28 cellular contexts compared by ENCODE assay signal in the genomic region with DNA sequence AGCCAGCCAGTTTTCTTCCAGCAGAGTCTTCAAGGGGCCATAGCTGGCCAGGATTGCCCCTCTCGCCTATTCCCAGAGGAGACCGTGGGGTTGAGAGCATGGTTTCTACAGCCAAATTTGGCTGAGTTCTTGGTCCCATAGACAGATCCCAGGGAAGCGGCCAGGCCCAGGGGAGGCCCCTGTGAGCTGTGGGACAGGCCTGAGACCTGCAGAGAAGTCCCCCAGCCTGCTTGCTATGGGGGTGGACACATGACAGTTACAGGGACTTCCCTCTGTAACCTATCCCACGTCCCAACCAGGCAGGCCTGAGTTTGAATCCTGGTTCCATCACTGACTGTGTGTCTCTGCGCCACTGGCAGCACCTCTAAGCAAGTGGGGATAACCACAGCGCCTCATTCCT. TPM values are rescaled to one million over a fixed set of nuclear protein-coding genes. Genes with fewer than 3 reads are reported as not detected.
"Had no signal": no experiment of that assay in that cellular context is flagged by ENCODE, and none has a peak within 500 bp of the region (broad histone marks: within the 10 kb centered on the region; RNA-seq: fewer than 3 reads in every experiment).

No MANE protein-coding gene starts in this region.

- H3K4me3 Mint-ChIP-seq: activated B cell treated with CpG ODN at 0.5 μM for 24 hours; activated CD4-positive, alpha-beta T cell treated with anti-CD3 and anti-CD28 coated beads for 36 hours; activated T-cell treated with anti-CD3 and anti-CD28 coated beads, Interleukin-2, amount 50 U/mL, for 72 hours; stimulated activated naive B cell treated with anti-CD40 and anti-IgM and Interleukin-4, amounts not matched to agents 10 μg/mL and 1 μg/mL and 100 μg/mL, for 72 hours had no signal

- ATAC-seq: activated CD4-positive, alpha-beta T cell treated with anti-CD3 and anti-CD28 coated beads for 36 hours; activated T-cell treated with anti-CD3 and anti-CD28 coated beads, Interleukin-2, amount 50 U/mL, for 72 hours; gastroesophageal sphincter; left lung had no signal

- H3K9me3 Mint-ChIP-seq: activated B cell treated with CpG ODN at 0.5 μM for 24 hours; activated naive CD4-positive, alpha-beta T cell treated with anti-CD3 and anti-CD28 coated beads, Interleukin-2, amount 50 U/mL, for 72 hours; activated T-cell treated with anti-CD3 and anti-CD28 coated beads, Interleukin-2, amount 50 U/mL, for 72 hours; nephron; stimulated activated naive B cell treated with anti-CD40 and anti-IgM and Interleukin-4, amounts not matched to agents 10 μg/mL and 1 μg/mL and 100 μg/mL, for 72 hours had no signal

- H3K9me3 ChIP-seq: breast epithelium, colonic mucosa, gastroesophageal sphincter, left lung, sigmoid colon, stomach, suprapubic skin, tibial artery had no signal

- H3K27ac Mint-ChIP-seq: activated B cell treated with CpG ODN at 0.5 μM for 24 hours; activated CD4-positive, alpha-beta T cell treated with anti-CD3 and anti-CD28 coated beads for 36 hours; activated T-cell treated with anti-CD3 and anti-CD28 coated beads, Interleukin-2, amount 50 U/mL, for 72 hours; nephron; stimulated activated naive B cell treated with anti-CD40 and anti-IgM and Interleukin-4, amounts not matched to agents 10 μg/mL and 1 μg/mL and 100 μg/mL, for 72 hours had no signal

- H3K4me1 ChIP-seq: breast epithelium, colonic mucosa had no signal

- H3K4me3 ChIP-seq: breast epithelium, colonic mucosa, left lung, sigmoid colon, smooth muscle cell, stomach, suprapubic skin, tibial artery had no signal

- DNase-seq: activated B cell treated with CpG ODN at 0.5 μM for 24 hours; activated CD4-positive, alpha-beta T cell treated with anti-CD3 and anti-CD28 coated beads for 36 hours; activated naive CD4-positive, alpha-beta T cell; activated T-cell treated with anti-CD3 and anti-CD28 coated beads for 4 hours; activated T-cell treated with anti-CD3 and anti-CD28 coated beads, Interleukin-2, amount 50 U/mL, for 72 hours; cerebellar nuclear complex; colonic mucosa; effector CD8-positive, alpha-beta T cell; head of caudate nucleus; kidney glomerular epithelial cell; left lung; mammary epithelial cell; nucleus accumbens; sigmoid colon; stimulated activated CD4-positive, alpha-beta T cell treated with anti-CD3 and anti-CD28 coated beads, Interleukin-1b, Interleukin-23, amount 100 ng/mL, for 48 hours; stimulated activated CD4-positive, alpha-beta T cell treated with anti-CD3 and anti-CD28 coated beads, Interleukin-4, amount 100 ng/mL, for 4 hours; stimulated activated CD8-positive, alpha-beta memory T cell treated with anti-CD3 and anti-CD28 coated beads, Interleukin-4, amount 100 ng/mL, for 48 hours; stimulated activated naive B cell treated with anti-CD40 and anti-IgM and Interleukin-4, amounts not matched to agents 10 μg/mL and 1 μg/mL and 100 μg/mL, for 72 hours; stomach; tibial artery had no signal

- H3K36me3 ChIP-seq: breast epithelium, colonic mucosa, gastroesophageal sphincter, left lung, sigmoid colon, stomach, suprapubic skin, tibial artery had no signal

- H3K36me3 Mint-ChIP-seq: activated naive CD4-positive, alpha-beta T cell treated with anti-CD3 and anti-CD28 coated beads, Interleukin-2, amount 50 U/mL, for 72 hours; stimulated activated naive B cell treated with anti-CD40 and anti-IgM and Interleukin-4, amounts not matched to agents 10 μg/mL and 1 μg/mL and 100 μg/mL, for 72 hours had no signal

- H3K27ac ChIP-seq: breast epithelium, colonic mucosa, left lung, stomach, suprapubic skin, tibial artery had no signal

RNA-seq across cellular contexts. Expression of gene TCF15, which starts 2.6 kb away (rescaled TPM):
- total RNA-seq: activated B cell treated with CpG ODN at 0.5 μM for 24 hours; activated CD4-positive, alpha-beta T cell treated with anti-CD3 and anti-CD28 coated beads for 36 hours; activated T-cell treated with anti-CD3 and anti-CD28 coated beads, Interleukin-2, amount 50 U/mL, for 72 hours; mammary epithelial cell; renal cortical epithelial cell; smooth muscle cell; T-helper 2 cell treated with Interferon-gamma antibody and Interleukin-4, amounts not matched to agents 100 ng/mL and 5 ng/mL, for 36 hours had no signal
- polyA plus RNA-seq: mammary epithelial cell, smooth muscle cell had no signal
